ENCODE assay signal across 1 cellular context in the genomic region with DNA sequence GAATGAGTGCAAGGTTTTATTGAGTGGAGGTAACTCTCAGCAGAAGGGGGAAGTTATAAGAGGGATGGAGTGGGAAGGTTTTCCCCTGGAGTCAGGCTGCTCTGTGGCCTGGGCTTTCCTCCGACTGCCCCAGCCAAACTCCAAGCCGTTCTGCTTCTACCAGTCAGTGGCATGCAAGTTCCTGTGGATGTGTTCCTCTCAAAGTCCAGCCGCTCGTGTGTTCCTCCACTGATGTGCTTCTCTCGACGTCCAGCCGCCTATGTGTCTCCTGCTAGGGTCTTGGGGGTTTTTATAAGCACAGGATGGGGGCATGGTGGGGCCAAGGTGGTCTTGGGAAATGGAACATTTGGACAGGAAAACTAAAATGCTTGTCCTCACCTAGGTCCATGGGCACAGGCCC.
TF ChIP-seq lines count a peak whose summit lies in the region.

No MANE protein-coding gene starts in this region.

TF ChIP-seq in HepG2, 621 proteins besides CTCF, POLR2A, EP300 and RAD21 (continued from another document and continues in another):
- TF ChIP-seq, protein P1, sequence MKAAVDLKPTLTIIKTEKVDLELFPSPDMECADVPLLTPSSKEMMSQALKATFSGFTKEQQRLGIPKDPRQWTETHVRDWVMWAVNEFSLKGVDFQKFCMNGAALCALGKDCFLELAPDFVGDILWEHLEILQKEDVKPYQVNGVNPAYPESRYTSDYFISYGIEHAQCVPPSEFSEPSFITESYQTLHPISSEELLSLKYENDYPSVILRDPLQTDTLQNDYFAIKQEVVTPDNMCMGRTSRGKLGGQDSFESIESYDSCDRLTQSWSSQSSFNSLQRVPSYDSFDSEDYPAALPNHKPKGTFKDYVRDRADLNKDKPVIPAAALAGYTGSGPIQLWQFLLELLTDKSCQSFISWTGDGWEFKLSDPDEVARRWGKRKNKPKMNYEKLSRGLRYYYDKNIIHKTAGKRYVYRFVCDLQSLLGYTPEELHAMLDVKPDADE (CRISPR knock-in tag; IDR thresholded peaks at IDR 0.05), result no peak
- TF ChIP-seq ZZZ3 (CRISPR knock-in tag; IDR thresholded peaks at IDR 0.05; ENCODE audit: borderline replicate concordance) (no peak), NRL (CRISPR knock-in tag; IDR thresholded peaks at IDR 0.05; ENCODE audit: borderline replicate concordance) (no peak), JARID2 (CRISPR knock-in tag; IDR thresholded peaks at IDR 0.05; ENCODE audit: insufficient replicate concordance) (no peak), RBM22 (optimal IDR thresholded peaks at IDR 0.05; ENCODE audit: low read length) (no peak), ZNF749 (CRISPR knock-in tag; IDR thresholded peaks at IDR 0.05; ENCODE audit: borderline replicate concordance) (no peak), HNRNPUL1 (IDR thresholded peaks at IDR 0.05; ENCODE audit: low read depth, low read length) (no peak), TBL1XR1 (IDR thresholded peaks at IDR 0.05; ENCODE audit: borderline replicate concordance, low read length, partially characterized antibody) (no peak), FOXK1 (CRISPR knock-in tag; IDR thresholded peaks at IDR 0.05; ENCODE audit: borderline replicate concordance, low read depth) (no peak), HNF4A (CRISPR knock-in tag; IDR thresholded peaks at IDR 0.05) (0 out of 2 replicates have a peak, but pooled peaks have one; percentile 21), EEA1 (CRISPR knock-in tag; IDR thresholded peaks at IDR 0.05; ENCODE audit: borderline replicate concordance) (no peak), MTF2 (CRISPR knock-in tag; IDR thresholded peaks at IDR 0.05; ENCODE audit: borderline replicate concordance) (no peak), ZNF644 (CRISPR knock-in tag; IDR thresholded peaks at IDR 0.05; ENCODE audit: low read depth) (0 out of 2 replicates have a peak, but pooled peaks have one; percentile 19), NR3C1 (CRISPR knock-in tag; IDR thresholded peaks at IDR 0.05) (no peak), ZNF138 (CRISPR knock-in tag; IDR thresholded peaks at IDR 0.05; ENCODE audit: low read depth) (no peak), ATM (IDR thresholded peaks at IDR 0.05; ENCODE audit: borderline replicate concordance) (no peak), HES4 (CRISPR knock-in tag; IDR thresholded peaks at IDR 0.05; ENCODE audit: borderline replicate concordance) (no peak), RFXANK (CRISPR knock-in tag; IDR thresholded peaks at IDR 0.05) (no peak), ZBTB1 (CRISPR knock-in tag; IDR thresholded peaks at IDR 0.05; ENCODE audit: borderline replicate concordance) (no peak), MBNL3 (CRISPR knock-in tag; conservative IDR thresholded peaks at IDR 0.05) (no peak), RFXAP (CRISPR knock-in tag; IDR thresholded peaks at IDR 0.05; ENCODE audit: borderline replicate concordance) (no peak), SCMH1 (CRISPR knock-in tag; IDR thresholded peaks at IDR 0.05; ENCODE audit: borderline replicate concordance) (no peak), HOXA9 (CRISPR knock-in tag; IDR thresholded peaks at IDR 0.05; ENCODE audit: borderline replicate concordance) (no peak), ZBTB38 (CRISPR knock-in tag; IDR thresholded peaks at IDR 0.05) (peak; percentile 75; the same call in 1 of the 2 replicates)
- TF ChIP-seq, protein P2, sequence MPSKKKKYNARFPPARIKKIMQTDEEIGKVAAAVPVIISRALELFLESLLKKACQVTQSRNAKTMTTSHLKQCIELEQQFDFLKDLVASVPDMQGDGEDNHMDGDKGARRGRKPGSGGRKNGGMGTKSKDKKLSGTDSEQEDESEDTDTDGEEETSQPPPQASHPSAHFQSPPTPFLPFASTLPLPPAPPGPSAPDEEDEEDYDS (CRISPR knock-in tag; IDR thresholded peaks at IDR 0.05), result no peak
- TF ChIP-seq, protein P3, sequence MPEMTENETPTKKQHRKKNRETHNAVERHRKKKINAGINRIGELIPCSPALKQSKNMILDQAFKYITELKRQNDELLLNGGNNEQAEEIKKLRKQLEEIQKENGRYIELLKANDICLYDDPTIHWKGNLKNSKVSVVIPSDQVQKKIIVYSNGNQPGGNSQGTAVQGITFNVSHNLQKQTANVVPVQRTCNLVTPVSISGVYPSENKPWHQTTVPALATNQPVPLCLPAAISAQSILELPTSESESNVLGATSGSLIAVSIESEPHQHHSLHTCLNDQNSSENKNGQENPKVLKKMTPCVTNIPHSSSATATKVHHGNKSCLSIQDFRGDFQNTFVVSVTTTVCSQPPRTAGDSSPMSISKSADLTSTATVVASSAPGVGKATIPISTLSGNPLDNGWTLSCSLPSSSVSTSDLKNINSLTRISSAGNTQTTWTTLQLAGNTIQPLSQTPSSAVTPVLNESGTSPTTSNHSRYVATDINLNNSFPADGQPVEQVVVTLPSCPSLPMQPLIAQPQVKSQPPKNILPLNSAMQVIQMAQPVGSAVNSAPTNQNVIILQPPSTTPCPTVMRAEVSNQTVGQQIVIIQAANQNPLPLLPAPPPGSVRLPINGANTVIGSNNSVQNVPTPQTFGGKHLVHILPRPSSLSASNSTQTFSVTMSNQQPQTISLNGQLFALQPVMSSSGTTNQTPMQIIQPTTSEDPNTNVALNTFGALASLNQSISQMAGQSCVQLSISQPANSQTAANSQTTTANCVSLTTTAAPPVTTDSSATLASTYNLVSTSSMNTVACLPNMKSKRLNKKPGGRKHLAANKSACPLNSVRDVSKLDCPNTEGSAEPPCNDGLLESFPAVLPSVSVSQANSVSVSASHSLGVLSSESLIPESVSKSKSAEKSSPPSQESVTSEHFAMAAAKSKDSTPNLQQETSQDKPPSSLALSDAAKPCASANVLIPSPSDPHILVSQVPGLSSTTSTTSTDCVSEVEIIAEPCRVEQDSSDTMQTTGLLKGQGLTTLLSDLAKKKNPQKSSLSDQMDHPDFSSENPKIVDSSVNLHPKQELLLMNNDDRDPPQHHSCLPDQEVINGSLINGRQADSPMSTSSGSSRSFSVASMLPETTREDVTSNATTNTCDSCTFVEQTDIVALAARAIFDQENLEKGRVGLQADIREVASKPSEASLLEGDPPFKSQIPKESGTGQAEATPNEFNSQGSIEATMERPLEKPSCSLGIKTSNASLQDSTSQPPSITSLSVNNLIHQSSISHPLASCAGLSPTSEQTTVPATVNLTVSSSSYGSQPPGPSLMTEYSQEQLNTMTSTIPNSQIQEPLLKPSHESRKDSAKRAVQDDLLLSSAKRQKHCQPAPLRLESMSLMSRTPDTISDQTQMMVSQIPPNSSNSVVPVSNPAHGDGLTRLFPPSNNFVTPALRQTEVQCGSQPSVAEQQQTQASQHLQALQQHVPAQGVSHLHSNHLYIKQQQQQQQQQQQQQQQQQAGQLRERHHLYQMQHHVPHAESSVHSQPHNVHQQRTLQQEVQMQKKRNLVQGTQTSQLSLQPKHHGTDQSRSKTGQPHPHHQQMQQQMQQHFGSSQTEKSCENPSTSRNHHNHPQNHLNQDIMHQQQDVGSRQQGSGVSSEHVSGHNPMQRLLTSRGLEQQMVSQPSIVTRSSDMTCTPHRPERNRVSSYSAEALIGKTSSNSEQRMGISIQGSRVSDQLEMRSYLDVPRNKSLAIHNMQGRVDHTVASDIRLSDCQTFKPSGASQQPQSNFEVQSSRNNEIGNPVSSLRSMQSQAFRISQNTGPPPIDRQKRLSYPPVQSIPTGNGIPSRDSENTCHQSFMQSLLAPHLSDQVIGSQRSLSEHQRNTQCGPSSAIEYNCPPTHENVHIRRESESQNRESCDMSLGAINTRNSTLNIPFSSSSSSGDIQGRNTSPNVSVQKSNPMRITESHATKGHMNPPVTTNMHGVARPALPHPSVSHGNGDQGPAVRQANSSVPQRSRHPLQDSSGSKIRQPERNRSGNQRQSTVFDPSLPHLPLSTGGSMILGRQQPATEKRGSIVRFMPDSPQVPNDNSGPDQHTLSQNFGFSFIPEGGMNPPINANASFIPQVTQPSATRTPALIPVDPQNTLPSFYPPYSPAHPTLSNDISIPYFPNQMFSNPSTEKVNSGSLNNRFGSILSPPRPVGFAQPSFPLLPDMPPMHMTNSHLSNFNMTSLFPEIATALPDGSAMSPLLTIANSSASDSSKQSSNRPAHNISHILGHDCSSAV (CRISPR knock-in tag; IDR thresholded peaks at IDR 0.05; ENCODE audit: borderline replicate concordance), result no peak
- TF ChIP-seq, protein P4, sequence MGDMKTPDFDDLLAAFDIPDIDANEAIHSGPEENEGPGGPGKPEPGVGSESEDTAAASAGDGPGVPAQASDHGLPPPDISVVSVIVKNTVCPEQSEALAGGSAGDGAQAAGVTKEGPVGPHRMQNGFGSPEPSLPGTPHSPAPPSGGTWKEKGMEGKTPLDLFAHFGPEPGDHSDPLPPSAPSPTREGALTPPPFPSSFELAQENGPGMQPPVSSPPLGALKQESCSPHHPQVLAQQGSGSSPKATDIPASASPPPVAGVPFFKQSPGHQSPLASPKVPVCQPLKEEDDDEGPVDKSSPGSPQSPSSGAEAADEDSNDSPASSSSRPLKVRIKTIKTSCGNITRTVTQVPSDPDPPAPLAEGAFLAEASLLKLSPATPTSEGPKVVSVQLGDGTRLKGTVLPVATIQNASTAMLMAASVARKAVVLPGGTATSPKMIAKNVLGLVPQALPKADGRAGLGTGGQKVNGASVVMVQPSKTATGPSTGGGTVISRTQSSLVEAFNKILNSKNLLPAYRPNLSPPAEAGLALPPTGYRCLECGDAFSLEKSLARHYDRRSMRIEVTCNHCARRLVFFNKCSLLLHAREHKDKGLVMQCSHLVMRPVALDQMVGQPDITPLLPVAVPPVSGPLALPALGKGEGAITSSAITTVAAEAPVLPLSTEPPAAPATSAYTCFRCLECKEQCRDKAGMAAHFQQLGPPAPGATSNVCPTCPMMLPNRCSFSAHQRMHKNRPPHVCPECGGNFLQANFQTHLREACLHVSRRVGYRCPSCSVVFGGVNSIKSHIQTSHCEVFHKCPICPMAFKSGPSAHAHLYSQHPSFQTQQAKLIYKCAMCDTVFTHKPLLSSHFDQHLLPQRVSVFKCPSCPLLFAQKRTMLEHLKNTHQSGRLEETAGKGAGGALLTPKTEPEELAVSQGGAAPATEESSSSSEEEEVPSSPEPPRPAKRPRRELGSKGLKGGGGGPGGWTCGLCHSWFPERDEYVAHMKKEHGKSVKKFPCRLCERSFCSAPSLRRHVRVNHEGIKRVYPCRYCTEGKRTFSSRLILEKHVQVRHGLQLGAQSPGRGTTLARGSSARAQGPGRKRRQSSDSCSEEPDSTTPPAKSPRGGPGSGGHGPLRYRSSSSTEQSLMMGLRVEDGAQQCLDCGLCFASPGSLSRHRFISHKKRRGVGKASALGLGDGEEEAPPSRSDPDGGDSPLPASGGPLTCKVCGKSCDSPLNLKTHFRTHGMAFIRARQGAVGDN (CRISPR knock-in tag; IDR thresholded peaks at IDR 0.05), result peak; percentile 58
- TF ChIP-seq, protein P5, sequence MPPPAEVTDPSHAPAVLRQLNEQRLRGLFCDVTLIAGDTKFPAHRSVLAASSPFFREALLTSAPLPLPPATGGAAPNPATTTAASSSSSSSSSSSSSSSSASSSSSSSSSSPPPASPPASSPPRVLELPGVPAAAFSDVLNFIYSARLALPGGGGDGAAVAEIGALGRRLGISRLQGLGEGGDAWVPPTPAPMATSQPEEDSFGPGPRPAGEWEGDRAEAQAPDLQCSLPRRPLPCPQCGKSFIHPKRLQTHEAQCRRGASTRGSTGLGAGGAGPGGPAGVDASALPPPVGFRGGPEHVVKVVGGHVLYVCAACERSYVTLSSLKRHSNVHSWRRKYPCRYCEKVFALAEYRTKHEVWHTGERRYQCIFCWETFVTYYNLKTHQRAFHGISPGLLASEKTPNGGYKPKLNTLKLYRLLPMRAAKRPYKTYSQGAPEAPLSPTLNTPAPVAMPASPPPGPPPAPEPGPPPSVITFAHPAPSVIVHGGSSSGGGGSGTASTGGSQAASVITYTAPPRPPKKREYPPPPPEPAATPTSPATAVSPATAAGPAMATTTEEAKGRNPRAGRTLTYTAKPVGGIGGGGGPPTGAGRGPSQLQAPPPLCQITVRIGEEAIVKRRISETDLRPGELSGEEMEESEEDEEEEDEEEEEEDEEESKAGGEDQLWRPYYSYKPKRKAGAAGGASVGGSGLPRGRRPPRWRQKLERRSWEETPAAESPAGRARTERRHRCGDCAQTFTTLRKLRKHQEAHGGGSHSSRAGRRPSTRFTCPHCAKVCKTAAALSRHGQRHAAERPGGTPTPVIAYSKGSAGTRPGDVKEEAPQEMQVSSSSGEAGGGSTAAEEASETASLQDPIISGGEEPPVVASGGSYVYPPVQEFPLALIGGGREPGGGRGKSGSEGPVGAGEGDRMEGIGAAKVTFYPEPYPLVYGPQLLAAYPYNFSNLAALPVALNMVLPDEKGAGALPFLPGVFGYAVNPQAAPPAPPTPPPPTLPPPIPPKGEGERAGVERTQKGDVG (CRISPR knock-in tag; IDR thresholded peaks at IDR 0.05; ENCODE audit: borderline replicate concordance), result no peak
- TF ChIP-seq, protein P6, sequence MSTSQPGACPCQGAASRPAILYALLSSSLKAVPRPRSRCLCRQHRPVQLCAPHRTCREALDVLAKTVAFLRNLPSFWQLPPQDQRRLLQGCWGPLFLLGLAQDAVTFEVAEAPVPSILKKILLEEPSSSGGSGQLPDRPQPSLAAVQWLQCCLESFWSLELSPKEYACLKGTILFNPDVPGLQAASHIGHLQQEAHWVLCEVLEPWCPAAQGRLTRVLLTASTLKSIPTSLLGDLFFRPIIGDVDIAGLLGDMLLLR (CRISPR knock-in tag; IDR thresholded peaks at IDR 0.05), result no peak
- TF ChIP-seq, protein P7, sequence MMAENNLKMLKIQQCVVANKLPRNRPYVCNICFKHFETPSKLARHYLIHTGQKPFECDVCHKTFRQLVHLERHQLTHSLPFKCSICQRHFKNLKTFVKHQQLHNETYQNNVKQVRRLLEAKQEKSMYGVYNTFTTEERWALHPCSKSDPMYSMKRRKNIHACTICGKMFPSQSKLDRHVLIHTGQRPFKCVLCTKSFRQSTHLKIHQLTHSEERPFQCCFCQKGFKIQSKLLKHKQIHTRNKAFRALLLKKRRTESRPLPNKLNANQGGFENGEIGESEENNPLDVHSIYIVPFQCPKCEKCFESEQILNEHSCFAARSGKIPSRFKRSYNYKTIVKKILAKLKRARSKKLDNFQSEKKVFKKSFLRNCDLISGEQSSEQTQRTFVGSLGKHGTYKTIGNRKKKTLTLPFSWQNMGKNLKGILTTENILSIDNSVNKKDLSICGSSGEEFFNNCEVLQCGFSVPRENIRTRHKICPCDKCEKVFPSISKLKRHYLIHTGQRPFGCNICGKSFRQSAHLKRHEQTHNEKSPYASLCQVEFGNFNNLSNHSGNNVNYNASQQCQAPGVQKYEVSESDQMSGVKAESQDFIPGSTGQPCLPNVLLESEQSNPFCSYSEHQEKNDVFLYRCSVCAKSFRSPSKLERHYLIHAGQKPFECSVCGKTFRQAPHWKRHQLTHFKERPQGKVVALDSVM (CRISPR knock-in tag; IDR thresholded peaks at IDR 0.05), result no peak
- TF ChIP-seq, protein P8, sequence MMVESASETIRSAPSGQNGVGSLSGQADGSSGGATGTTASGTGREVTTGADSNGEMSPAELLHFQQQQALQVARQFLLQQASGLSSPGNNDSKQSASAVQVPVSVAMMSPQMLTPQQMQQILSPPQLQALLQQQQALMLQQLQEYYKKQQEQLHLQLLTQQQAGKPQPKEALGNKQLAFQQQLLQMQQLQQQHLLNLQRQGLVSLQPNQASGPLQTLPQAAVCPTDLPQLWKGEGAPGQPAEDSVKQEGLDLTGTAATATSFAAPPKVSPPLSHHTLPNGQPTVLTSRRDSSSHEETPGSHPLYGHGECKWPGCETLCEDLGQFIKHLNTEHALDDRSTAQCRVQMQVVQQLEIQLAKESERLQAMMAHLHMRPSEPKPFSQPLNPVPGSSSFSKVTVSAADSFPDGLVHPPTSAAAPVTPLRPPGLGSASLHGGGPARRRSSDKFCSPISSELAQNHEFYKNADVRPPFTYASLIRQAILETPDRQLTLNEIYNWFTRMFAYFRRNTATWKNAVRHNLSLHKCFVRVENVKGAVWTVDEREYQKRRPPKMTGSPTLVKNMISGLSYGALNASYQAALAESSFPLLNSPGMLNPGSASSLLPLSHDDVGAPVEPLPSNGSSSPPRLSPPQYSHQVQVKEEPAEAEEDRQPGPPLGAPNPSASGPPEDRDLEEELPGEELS (CRISPR knock-in tag; IDR thresholded peaks at IDR 0.05), result no peak
